ENCODE assay signal across 11 cellular contexts in the genomic region with DNA sequence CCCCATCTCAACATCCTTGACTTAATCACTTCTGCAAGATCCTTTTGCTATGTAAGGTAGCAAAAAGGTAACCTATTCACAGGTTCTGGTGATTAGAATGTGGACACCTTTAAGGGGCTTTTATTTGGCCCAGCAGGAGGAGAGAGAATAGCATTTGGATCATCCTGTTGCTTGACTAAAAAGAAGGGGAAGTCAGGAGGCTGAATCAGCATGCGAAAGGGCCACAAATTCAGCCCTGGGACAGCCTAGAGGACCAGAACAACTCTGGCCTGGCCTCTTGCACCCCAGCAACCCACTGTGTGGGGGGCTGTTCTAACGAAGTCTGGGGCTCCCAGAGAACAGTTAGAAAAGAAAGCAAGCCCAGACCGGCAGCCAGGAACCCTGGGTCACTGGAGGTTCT. TPM values are rescaled to one million over a fixed set of nuclear protein-coding genes. Genes with fewer than 3 reads are reported as not detected.
DNase-seq lines count a peak whose midpoint lies in the region; ATAC-seq and TF ChIP-seq lines count a peak whose summit lies in the region.
"Had no signal": no experiment of that assay in that cellular context is flagged by ENCODE, and none has a peak within 500 bp of the region (broad histone marks: within the 10 kb centered on the region; RNA-seq: fewer than 3 reads in every experiment).

No MANE protein-coding gene starts in this region.

- H3K36me3 Mint-ChIP-seq in Caco-2 (ENCODE audit: insufficient read depth, unreplicated experiment), result peaks cover 54% of the 10 kb centered on the region

- no peak for ATAC-seq in GM18861 (IDR thresholded peaks at IDR 0.05; ENCODE audit: unreplicated experiment)
- no peak for ATAC-seq in GM21576 (IDR thresholded peaks at IDR 0.05; ENCODE audit: unreplicated experiment)
- ATAC-seq in HG03469 (IDR thresholded peaks at IDR 0.05; ENCODE audit: unreplicated experiment), result no peak

- H4K20me1 ChIP-seq in OCI-LY1 (ENCODE audit: insufficient read depth, low read length), result no peaks in the 10 kb centered on the region

- H3K27me3 Mint-ChIP-seq in Caco-2 (ENCODE audit: insufficient read depth, unreplicated experiment), result no peaks in the 10 kb centered on the region

- H3K27me3 ChIP-seq in Caco-2 (replicated peaks; ENCODE audit: control insufficient read depth, insufficient read depth, low read length) (no peaks in the 10 kb centered on the region), OCI-LY1 (ENCODE audit: insufficient read depth, low read length) (no peaks in the 10 kb centered on the region), rectal smooth muscle tissue (ENCODE audit: control insufficient read depth, insufficient read depth, low read length) (no peaks in the 10 kb centered on the region)
- H3K27me3 ChIP-seq: foreskin keratinocyte, SJCRH30 had no signal

- CTCF ChIA-PET in Caco-2 (lab: Charles Lee), result no interaction called here

- no peaks in the 10 kb centered on the region for H3K9me3 ChIP-seq in Caco-2
- no peaks in the 10 kb centered on the region for H3K9me3 ChIP-seq in OCI-LY1 (ENCODE audit: low read length)
- H3K9me3 ChIP-seq: SJCRH30 had no signal

- H3K9me3 Mint-ChIP-seq in Caco-2 (ENCODE audit: unreplicated experiment), result no peaks in the 10 kb centered on the region

- peaks cover 7% of the 10 kb centered on the region; the same call in 1 of the 2 replicates for H3K79me2 ChIP-seq in OCI-LY1 (ENCODE audit: insufficient read depth, low read length)

- peak overlapping the region; percentile 68 for H3K4me3 Mint-ChIP-seq in Caco-2 (ENCODE audit: unreplicated experiment)

- POLR2A ChIA-PET in Caco-2 (lab: Charles Lee), result no interaction called here

- H3K4me3 ChIP-seq in Caco-2 (ENCODE audit: low read depth, low read length), result no peak overlapping the region
- no peak overlapping the region for H3K4me3 ChIP-seq in OCI-LY1 (ENCODE audit: low read depth, low read length, poor library complexity, severe bottlenecking)
- H3K4me3 ChIP-seq in rectal smooth muscle tissue (ENCODE audit: low read length), result no peak overlapping the region
- H3K4me3 ChIP-seq: SJCRH30 had no signal

- BruUV-seq in Caco-2 (replicated peaks; lab: Mats Ljungman, UMichigan), result no TSS peak

- H3K9me2 ChIP-seq in OCI-LY1 (ENCODE audit: low read depth, low read length), result no peaks in the 10 kb centered on the region

- H3K4me2 ChIP-seq in OCI-LY1 (ENCODE audit: low read length), result no peak overlapping the region

- H3K4me1 Mint-ChIP-seq in Caco-2 (ENCODE audit: low read depth, unreplicated experiment), result peaks cover 53% of the 10 kb centered on the region

- intact Hi-C loops in Caco-2 (cut with micrococcal nuclease; ENCODE audit: unreplicated experiment), result loop anchor here (2.0 kb wide), 1 partner anchor 21 kb away; no protein-coding TSS in a partner anchor

- peak overlapping the region; percentile 96 for H3K27ac Mint-ChIP-seq in Caco-2 (ENCODE audit: unreplicated experiment)

- H3K27ac ChIP-seq in OCI-LY1 (ENCODE audit: low read depth, low read length, poor library complexity, severe bottlenecking) (peak overlapping the region; percentile 76), epithelial cell of prostate (peak overlapping the region; percentile 39), rectal smooth muscle tissue (ENCODE audit: low read depth, low read length) (peak overlapping the region; percentile 29)
- H3K27ac ChIP-seq: foreskin keratinocyte had no signal

- peaks cover 57% of the 10 kb centered on the region for H3K4me1 ChIP-seq in Caco-2
- peaks cover 48% of the 10 kb centered on the region for H3K4me1 ChIP-seq in OCI-LY1 (ENCODE audit: insufficient read depth, low read length, severe bottlenecking)
- peaks cover 10% of the 10 kb centered on the region for H3K4me1 ChIP-seq in rectal smooth muscle tissue (ENCODE audit: control insufficient read depth, insufficient read depth, low read length)

- no peaks in the 10 kb centered on the region for H3F3A ChIP-seq in OCI-LY1 (ENCODE audit: insufficient read depth, low read length)

- H3K9ac ChIP-seq in OCI-LY1 (ENCODE audit: low read length) (peak overlapping the region; percentile 17; the same call in 1 of the 2 replicates), rectal smooth muscle tissue (ENCODE audit: low read length) (no peak overlapping the region)

- H3K36me3 ChIP-seq in Caco-2 (ENCODE audit: control insufficient read depth, insufficient read depth, low read length), result no peaks in the 10 kb centered on the region; the same call in 1 of the 2 replicates
- no peaks in the 10 kb centered on the region for H3K36me3 ChIP-seq in OCI-LY1 (ENCODE audit: insufficient read depth, low read length)
- H3K36me3 ChIP-seq in rectal smooth muscle tissue (ENCODE audit: control insufficient read depth, insufficient read depth, low read length), result no peaks in the 10 kb centered on the region
- H3K36me3 ChIP-seq: SJCRH30 had no signal

- no peak for TF ChIP-seq CTCF in Caco-2 (IDR thresholded peaks at IDR 0.05; ENCODE audit: insufficient read depth in 1 of 2, low read depth in 1 of 2, low read length in 1 of 2, severe bottlenecking in 1 of 2, unreplicated experiment in 1 of 2)
- TF ChIP-seq CTCF in OCI-LY1 (IDR thresholded peaks at IDR 0.05; ENCODE audit: low read length), result no peak

- H2AFZ ChIP-seq in OCI-LY1 (ENCODE audit: low read length), result no peak overlapping the region

- DNase-seq in Caco-2 (no peak), epithelial cell of prostate (ENCODE audit: low read depth, low spot score) (no peak), iPS-NIHi7 (ENCODE audit: extremely low spot score) (no peak)
- DNase-seq: activated naive CD4-positive, alpha-beta T cell treated with Interleukin-2 at 50 U/mL for 16 hours; foreskin keratinocyte; SJCRH30 had no signal

RNA-seq across cellular contexts. Expression of gene HMOX1, which starts 3.2 kb away (rescaled TPM):
- 68.3 and 93.0 TPM in 2 replicates for total RNA-seq in Caco-2 (2022)

RNA-seq across cellular contexts. Expression of gene MCM5, which starts 22.2 kb away (rescaled TPM):
- 99.6 and 107 TPM in 2 replicates for total RNA-seq in Caco-2 (2022)
